ENCODE assay signal across 26 cellular contexts in genomic region chr5:6370580-6370979, GRCh38. TPM values are rescaled to one million over a fixed set of nuclear protein-coding genes. Genes with fewer than 3 reads are reported as not detected.
A peak's percentile ranks its signal among the peaks of the same experiment; 100 is the strongest.
DNase-seq lines count a peak whose midpoint lies in the region; ATAC-seq and TF ChIP-seq lines count a peak whose summit lies in the region.
"Had no signal": no experiment of that assay in that cellular context is flagged by ENCODE, and none has a peak within 500 bp of the region (broad histone marks: within the 10 kb centered on the region; RNA-seq: fewer than 3 reads in every experiment).

No MANE protein-coding gene starts in this region.

- H3K4me1 Mint-ChIP-seq in GM23338 (no peaks in the 10 kb centered on the region), mesothelial cell of epicardium (no peaks in the 10 kb centered on the region)
- H3K4me1 Mint-ChIP-seq in activated T-helper 17 cell treated with anti-CD3 and anti-CD28 coated beads, Interleukin-2, amount 50 U/mL, for 72 hours = peaks cover 19% of the 10 kb centered on the region
- H3K4me1 Mint-ChIP-seq in naive thymus-derived CD4-positive, alpha-beta T cell = peaks cover 12 to 43% (median 36%) of the 10 kb centered on the region in 7 donors
- H3K4me1 Mint-ChIP-seq: WTC11 had no signal

- no peak for TF ChIP-seq POLR2A in sigmoid colon (IDR thresholded peaks at IDR 0.05)

- CTCF ChIA-PET in naive thymus-derived CD4-positive, alpha-beta T cell (lab: Charles Lee) = no interaction called here

- no peak overlapping the region for H2AFZ ChIP-seq in GM23338

- peaks cover 30% of the 10 kb centered on the region for H3K36me3 ChIP-seq in GM23338 (ENCODE audit: insufficient read depth)
- H3K36me3 ChIP-seq in naive thymus-derived CD4-positive, alpha-beta T cell (ENCODE audit: control insufficient read depth in 2 of 3, insufficient read depth in 3 of 3, low read length in 3 of 3) = peaks cover 18 to 91% (median 31%) of the 10 kb centered on the region in 3 experiments
- peaks cover 74% of the 10 kb centered on the region for H3K36me3 ChIP-seq in effector memory CD4-positive, alpha-beta T cell (ENCODE audit: control insufficient read depth, insufficient read depth, low read length)
- H3K36me3 ChIP-seq in sigmoid colon = peaks cover 26 to 95% (median 52%) of the 10 kb centered on the region in 4 donors

- no peak overlapping the region for H3K27ac ChIP-seq in GM23338 (ENCODE audit: low read depth)
- H3K27ac ChIP-seq in naive thymus-derived CD4-positive, alpha-beta T cell (ENCODE audit: low read depth, low read length) = no peak overlapping the region
- no peak overlapping the region for H3K27ac ChIP-seq in effector memory CD4-positive, alpha-beta T cell (ENCODE audit: insufficient read depth, low read length, poor library complexity, severe bottlenecking)
- H3K27ac ChIP-seq in sigmoid colon = no peak overlapping the region
- H3K27ac ChIP-seq: C4-2B, esophagus muscularis mucosa had no signal

- H3K27ac Mint-ChIP-seq in GM23338 (no peak overlapping the region), mesothelial cell of epicardium (no peak overlapping the region)
- no peak overlapping the region for H3K27ac Mint-ChIP-seq in activated T-helper 17 cell treated with anti-CD3 and anti-CD28 coated beads, Interleukin-2, amount 50 U/mL, for 72 hours
- peak overlapping the region in 1 of 9 donors; percentile 69 for H3K27ac Mint-ChIP-seq in naive thymus-derived CD4-positive, alpha-beta T cell
- H3K27ac Mint-ChIP-seq: activated CD4-positive, alpha-beta T cell treated with anti-CD3 and anti-CD28 coated beads, Interleukin-2, amount 10 ng/mL, durations not matched to agents 24 days and 14 days; activated naive CD8-positive, alpha-beta T cell treated with anti-CD3 and anti-CD28 coated beads, Interleukin-2, amount 50 U/mL, for 24 hours; activated T-cell treated with anti-CD3 and anti-CD28 coated beads, Interleukin-2, amount 50 U/mL, for 72 hours; stimulated activated memory B cell treated with anti-CD40 and anti-IgM and Interleukin-4, amounts not matched to agents 10 μg/mL and 1 μg/mL and 100 μg/mL, for 72 hours; type B pancreatic cell; WTC11 had no signal

- DNase-seq in ELR (ENCODE audit: low read depth) (peak; percentile 1), GM23338 (ENCODE audit: low spot score) (peak; percentile 20), sigmoid colon (no peak), mesothelial cell of epicardium (ENCODE audit: low spot score in 2 of 2, unreplicated experiment in 2 of 2) (no peak)
- DNase-seq in naive thymus-derived CD4-positive, alpha-beta T cell = peak in 1 of 9 donors; percentile 4
- no peak for DNase-seq in effector memory CD4-positive, alpha-beta T cell
- DNase-seq: activated CD4-positive, alpha-beta T cell treated with anti-CD3 and anti-CD28 coated beads, Interleukin-2, amount 10 ng/mL, durations not matched to agents 24 days and 14 days; activated naive CD4-positive, alpha-beta T cell; activated naive CD8-positive, alpha-beta T cell treated with anti-CD3 and anti-CD28 coated beads, Interleukin-2, amount 50 U/mL, for 24 hours; activated T-cell treated with anti-CD3 and anti-CD28 coated beads, Interleukin-2, amount 50 U/mL, for 72 hours; caudate nucleus; DMS79 treated with DMSO at 0.1 percent for 48 hours; foreskin fibroblast; Karpas-422; midbrain; MV-4-11; NCI-H446 treated with DMSO at 0.1 percent for 48 hours; NCI-H774; substantia nigra had no signal

- H3K27me3 ChIP-seq in GM23338 (ENCODE audit: insufficient read depth) (no peaks in the 10 kb centered on the region), sigmoid colon (no peaks in the 10 kb centered on the region)
- no peaks in the 10 kb centered on the region for H3K27me3 ChIP-seq in naive thymus-derived CD4-positive, alpha-beta T cell (ENCODE audit: control insufficient read depth in 2 of 2, insufficient read depth in 2 of 2, low read length in 2 of 2)
- H3K27me3 ChIP-seq in effector memory CD4-positive, alpha-beta T cell (replicated peaks; ENCODE audit: control insufficient read depth, insufficient read depth, low read length, poor library complexity, severe bottlenecking) = no peaks in the 10 kb centered on the region
- H3K27me3 ChIP-seq: esophagus muscularis mucosa had no signal

- no peak overlapping the region for H3K4me3 ChIP-seq in GM23338
- H3K4me3 ChIP-seq in naive thymus-derived CD4-positive, alpha-beta T cell (ENCODE audit: low read length) = no peak overlapping the region
- H3K4me3 ChIP-seq in effector memory CD4-positive, alpha-beta T cell (ENCODE audit: insufficient read depth, low read depth, low read length, poor library complexity, severe bottlenecking) = no peak overlapping the region
- H3K4me3 ChIP-seq in sigmoid colon = no peak overlapping the region
- H3K4me3 ChIP-seq: esophagus muscularis mucosa had no signal

- no peak overlapping the region for H3K4me2 ChIP-seq in GM23338

- POLR2A ChIA-PET in naive thymus-derived CD4-positive, alpha-beta T cell (lab: Charles Lee) = no interaction called here

- H3K27me3 Mint-ChIP-seq in GM23338 (ENCODE audit: insufficient read depth, low read depth, poor library complexity) (no peaks in the 10 kb centered on the region), mesothelial cell of epicardium (ENCODE audit: low read depth) (no peaks in the 10 kb centered on the region)
- H3K27me3 Mint-ChIP-seq in activated T-helper 17 cell treated with anti-CD3 and anti-CD28 coated beads, Interleukin-2, amount 50 U/mL, for 72 hours = no peaks in the 10 kb centered on the region
- H3K27me3 Mint-ChIP-seq in naive thymus-derived CD4-positive, alpha-beta T cell = no peaks in the 10 kb centered on the region
- H3K27me3 Mint-ChIP-seq: activated CD4-positive, alpha-beta T cell treated with anti-CD3 and anti-CD28 coated beads, Interleukin-2, amount 10 ng/mL, durations not matched to agents 24 days and 14 days; activated naive CD8-positive, alpha-beta T cell treated with anti-CD3 and anti-CD28 coated beads, Interleukin-2, amount 50 U/mL, for 24 hours; natural killer cell treated with Interleukin-12 subunit alpha and Interleukin-12 subunit beta and Interleukin-15 and Interleukin-18, amount 100 ng/mL, for 72 hours; stimulated activated memory B cell treated with anti-CD40 and anti-IgM and Interleukin-4, amounts not matched to agents 10 μg/mL and 1 μg/mL and 100 μg/mL, for 72 hours; type B pancreatic cell had no signal

- no peaks in the 10 kb centered on the region for H3F3A ChIP-seq in GM23338 (replicated peaks; ENCODE audit: low read depth)

- H3K9me2 ChIP-seq in GM23338 (ENCODE audit: insufficient read depth) = no peaks in the 10 kb centered on the region

- H3K9me3 ChIP-seq in naive thymus-derived CD4-positive, alpha-beta T cell (ENCODE audit: control insufficient read depth in 2 of 3, low read length in 3 of 3) = no peaks in the 10 kb centered on the region
- H3K9me3 ChIP-seq in effector memory CD4-positive, alpha-beta T cell (ENCODE audit: control insufficient read depth, low read length) = no peaks in the 10 kb centered on the region
- H3K9me3 ChIP-seq in sigmoid colon = no peaks in the 10 kb centered on the region
- H3K9me3 ChIP-seq: esophagus muscularis mucosa had no signal

- TF ChIP-seq CTCF in GM23338 (conservative IDR thresholded peaks at IDR 0.05; ENCODE audit: low read depth in 2 of 2) (peak in 1 of 2 experiments; percentile 32; a peak in 2 of 4 replicates), sigmoid colon (IDR thresholded peaks at IDR 0.05) (no peak), mesothelial cell of epicardium (IDR thresholded peaks at IDR 0.05; ENCODE audit: unreplicated experiment) (no peak)

- H3K9me3 Mint-ChIP-seq in GM23338 (no peaks in the 10 kb centered on the region), mesothelial cell of epicardium (no peaks in the 10 kb centered on the region)
- H3K9me3 Mint-ChIP-seq in activated T-helper 17 cell treated with anti-CD3 and anti-CD28 coated beads, Interleukin-2, amount 50 U/mL, for 72 hours = no peaks in the 10 kb centered on the region
- peaks cover 0 to 1% (median 0%) of the 10 kb centered on the region in 11 donors for H3K9me3 Mint-ChIP-seq in naive thymus-derived CD4-positive, alpha-beta T cell
- H3K9me3 Mint-ChIP-seq: activated CD4-positive, alpha-beta T cell treated with anti-CD3 and anti-CD28 coated beads, Interleukin-2, amount 10 ng/mL, durations not matched to agents 24 days and 14 days; activated naive CD8-positive, alpha-beta T cell treated with anti-CD3 and anti-CD28 coated beads, Interleukin-2, amount 50 U/mL, for 24 hours; activated T-cell treated with anti-CD3 and anti-CD28 coated beads, Interleukin-2, amount 50 U/mL, for 72 hours; natural killer cell treated with Interleukin-12 subunit alpha and Interleukin-12 subunit beta and Interleukin-15 and Interleukin-18, amount 100 ng/mL, for 72 hours; stimulated activated memory B cell treated with anti-CD40 and anti-IgM and Interleukin-4, amounts not matched to agents 10 μg/mL and 1 μg/mL and 100 μg/mL, for 72 hours; type B pancreatic cell; WTC11 had no signal

- TF ChIP-seq EP300 in sigmoid colon (IDR thresholded peaks at IDR 0.05) = no peak

- 92 to 94% methylated on average over 13 of the region's 13 CpGs for WGBS in sigmoid colon, 2 donors

- no peaks in the 10 kb centered on the region; the same call in 1 of the 2 replicates for H3K79me2 ChIP-seq in GM23338 (replicated peaks; ENCODE audit: insufficient read depth)

- H3K4me1 ChIP-seq in GM23338 (ENCODE audit: insufficient read depth) = no peaks in the 10 kb centered on the region
- no peaks in the 10 kb centered on the region for H3K4me1 ChIP-seq in naive thymus-derived CD4-positive, alpha-beta T cell (ENCODE audit: control insufficient read depth in 2 of 2, insufficient read depth in 2 of 2, low read length in 2 of 2)
- no peaks in the 10 kb centered on the region for H3K4me1 ChIP-seq in effector memory CD4-positive, alpha-beta T cell (ENCODE audit: control insufficient read depth, insufficient read depth, low read length, poor library complexity, severe bottlenecking)
- H3K4me1 ChIP-seq in sigmoid colon = no peaks in the 10 kb centered on the region

- no peak overlapping the region for H3K4me3 Mint-ChIP-seq in GM23338
- no peak overlapping the region for H3K4me3 Mint-ChIP-seq in activated T-helper 17 cell treated with anti-CD3 and anti-CD28 coated beads, Interleukin-2, amount 50 U/mL, for 72 hours
- no peak overlapping the region for H3K4me3 Mint-ChIP-seq in naive thymus-derived CD4-positive, alpha-beta T cell
- no peak overlapping the region for H3K4me3 Mint-ChIP-seq in mesothelial cell of epicardium
- H3K4me3 Mint-ChIP-seq: activated CD4-positive, alpha-beta T cell treated with anti-CD3 and anti-CD28 coated beads, Interleukin-2, amount 10 ng/mL, durations not matched to agents 24 days and 14 days; activated naive CD8-positive, alpha-beta T cell treated with anti-CD3 and anti-CD28 coated beads, Interleukin-2, amount 50 U/mL, for 24 hours; activated T-cell treated with anti-CD3 and anti-CD28 coated beads, Interleukin-2, amount 50 U/mL, for 72 hours; natural killer cell treated with Interleukin-12 subunit alpha and Interleukin-12 subunit beta and Interleukin-15 and Interleukin-18, amount 100 ng/mL, for 72 hours; stimulated activated memory B cell treated with anti-CD40 and anti-IgM and Interleukin-4, amounts not matched to agents 10 μg/mL and 1 μg/mL and 100 μg/mL, for 72 hours; type B pancreatic cell; WTC11 had no signal

- intact Hi-C loops in naive thymus-derived CD4-positive, alpha-beta T cell (cut with micrococcal nuclease) = loop anchor here in 1 of 2 donors (10.0 kb wide), 1 partner anchor 374 kb away; no protein-coding TSS in a partner anchor
- intact Hi-C loops in sigmoid colon (cut with DNase I) = loop anchor here (10.0 kb wide), 2 partner anchors 374 to 946 kb away; partner anchors contain the start of gene ICE1

- peaks cover 8% of the 10 kb centered on the region; the same call in 1 of the 2 replicates for H4K20me1 ChIP-seq in GM23338 (replicated peaks; ENCODE audit: insufficient read depth)

- ATAC-seq in GM23338 = peak; percentile 56
- peak; percentile 19 for ATAC-seq in activated T-helper 17 cell treated with anti-CD3 and anti-CD28 coated beads, Interleukin-2, amount 50 U/mL, for 72 hours (replicated peaks)
- ATAC-seq in naive thymus-derived CD4-positive, alpha-beta T cell = peak; percentile 12
- ATAC-seq: activated naive CD8-positive, alpha-beta T cell treated with anti-CD3 and anti-CD28 coated beads, Interleukin-2, amount 50 U/mL, for 24 hours; activated T-cell treated with anti-CD3 and anti-CD28 coated beads, Interleukin-2, amount 50 U/mL, for 72 hours; natural killer cell treated with Interleukin-12 subunit alpha and Interleukin-12 subunit beta and Interleukin-15 and Interleukin-18, amount 100 ng/mL, for 72 hours; stimulated activated memory B cell treated with anti-CD40 and anti-IgM and Interleukin-4, amounts not matched to agents 10 μg/mL and 1 μg/mL and 100 μg/mL, for 72 hours; WTC11 had no signal

- H3K36me3 Mint-ChIP-seq in GM23338 (ENCODE audit: low read depth) (peaks cover 58% of the 10 kb centered on the region), mesothelial cell of epicardium (peaks cover 61% of the 10 kb centered on the region)
- peaks cover 96% of the 10 kb centered on the region for H3K36me3 Mint-ChIP-seq in activated T-helper 17 cell treated with anti-CD3 and anti-CD28 coated beads, Interleukin-2, amount 50 U/mL, for 72 hours (ENCODE audit: low read depth)
- H3K36me3 Mint-ChIP-seq in naive thymus-derived CD4-positive, alpha-beta T cell = peaks cover 24 to 58% (median 30%) of the 10 kb centered on the region in 5 donors

RNA-seq across cellular contexts. Expression of gene MED10, which starts 7.8 kb away (rescaled TPM):
- 9.0 and 16.0 TPM in 2 replicates for total RNA-seq in GM23338 (2014; rRNA removed; shearing (Covaris generic))
- polyA plus RNA-seq in GM23338 (2016; fragmentation: Nextera tagmentation; extraction: Ambion mirVana) = 58.1 and 62.2 TPM in 2 replicates
- 10 to 100 TPM; 65.8 to 92.1 TPM for total RNA-seq in activated T-helper 17 cell treated with anti-CD3 and anti-CD28 coated beads, Interleukin-2, amount 50 U/mL, for 72 hours
- total RNA-seq in naive thymus-derived CD4-positive, alpha-beta T cell = 10 to 100 TPM; 46.0 to 79.7 (median 61.2) TPM
- 100 to 1,000 TPM; 106 to 121 TPM for polyA plus RNA-seq in naive thymus-derived CD4-positive, alpha-beta T cell
- 10 to 100 TPM; 29.2 to 67.6 (median 37.3) TPM for total RNA-seq in sigmoid colon
- 10 to 100 TPM; 38.4 to 56.5 (median 46.2) TPM for polyA plus RNA-seq in sigmoid colon
- total RNA-seq in mesothelial cell of epicardium = 38.4 to 39.6 TPM (median 39.4 TPM) in 3 replicates

Comparison
In these comparisons a context has a peak if more than half of its experiments do, and no peak if none do; other contexts are left out.
1. DNase-seq: peak in ELR (single experiment) and GM23338 (single experiment); none in effector memory CD4-positive, alpha-beta T cell (0 of 3), sigmoid colon (single experiment) and mesothelial cell of epicardium (0 of 2).
2. Peak in every context shown above with its lines, with median percentiles within 50 percentile points of each other: ATAC-seq.